1 cellular context compared by ENCODE assay signal in the genomic region with DNA sequence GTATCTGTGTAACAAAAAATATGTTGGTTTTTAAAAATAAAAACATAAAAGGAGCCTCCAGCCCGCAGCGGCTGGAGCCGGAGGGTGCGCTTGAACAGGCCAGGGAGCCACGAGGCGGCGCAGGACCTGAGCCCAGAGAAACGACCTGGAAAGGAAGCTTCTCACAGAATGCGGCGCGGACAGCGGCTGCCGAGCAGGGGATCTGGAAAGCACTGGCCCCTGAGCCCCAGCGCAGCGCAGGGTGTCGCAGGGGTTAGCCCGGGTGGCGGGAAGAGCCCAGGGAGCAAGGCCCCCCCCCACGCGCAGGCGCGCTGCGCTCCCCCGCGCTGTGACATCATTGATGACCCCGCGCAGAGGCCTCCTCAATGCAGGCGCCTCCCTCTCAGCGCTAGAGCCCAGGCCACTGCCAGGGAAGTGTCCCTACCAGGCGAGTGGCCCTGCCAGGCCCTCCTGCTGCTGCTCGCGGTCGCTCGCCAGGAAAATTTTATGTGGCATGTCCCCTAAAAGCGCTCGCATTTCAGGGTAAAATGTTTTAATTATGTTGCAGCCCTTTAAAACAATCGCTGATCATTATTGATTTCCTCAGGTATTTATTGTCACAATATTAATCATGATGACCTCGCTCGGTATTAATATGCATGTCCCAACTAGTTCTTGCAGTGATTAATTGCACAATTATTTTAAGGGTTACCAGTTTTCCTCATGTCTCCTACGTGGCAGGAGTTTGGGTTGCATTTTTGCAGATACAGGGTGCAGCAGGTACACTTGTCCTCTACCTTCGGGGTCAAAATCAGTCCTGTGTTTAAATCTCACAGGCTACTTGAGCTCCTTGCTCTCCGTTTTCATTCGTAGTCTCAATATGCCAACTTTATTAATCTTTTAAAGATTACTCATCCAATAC.
TF ChIP-seq lines count a peak whose summit lies in the region.

No MANE protein-coding gene starts in this region.

TF ChIP-seq in K562, 482 proteins besides CTCF, POLR2A, EP300 and RAD21 (continued from another document and continues in another):
- TF ChIP-seq FOXP1 (CRISPR knock-in tag; IDR thresholded peaks at IDR 0.05) (no peak), ZNF41 (CRISPR knock-in tag; conservative IDR thresholded peaks at IDR 0.05) (no peak), KLF6 (CRISPR knock-in tag; IDR thresholded peaks at IDR 0.05; ENCODE audit: borderline replicate concordance) (no peak), TOE1 (IDR thresholded peaks at IDR 0.05; ENCODE audit: borderline replicate concordance) (no peak), TOE1 (CRISPR knock-in tag; IDR thresholded peaks at IDR 0.05; ENCODE audit: borderline replicate concordance, low read depth) (no peak), CHD2 (IDR thresholded peaks at IDR 0.05; ENCODE audit: low read depth, low read length) (no peak), PPARD (CRISPR knock-in tag; IDR thresholded peaks at IDR 0.05) (no peak), ZNF707 (CRISPR knock-in tag; conservative IDR thresholded peaks at IDR 0.05) (no peak), ZNF140 (CRISPR knock-in tag; IDR thresholded peaks at IDR 0.05) (no peak), WHSC1 (IDR thresholded peaks at IDR 0.05; ENCODE audit: low read length) (no peak), ZEB2 (IDR thresholded peaks at IDR 0.05) (no peak), ARHGAP35 (IDR thresholded peaks at IDR 0.05; ENCODE audit: partially characterized antibody) (no peak), NR2F6 (CRISPR knock-in tag; IDR thresholded peaks at IDR 0.05) (no peak), ZNF232 (CRISPR knock-in tag; IDR thresholded peaks at IDR 0.05) (no peak), GATAD2B (IDR thresholded peaks at IDR 0.05; ENCODE audit: borderline replicate concordance) (no peak), CTBP1 (IDR thresholded peaks at IDR 0.05; ENCODE audit: borderline replicate concordance) (no peak), ZNF785 (CRISPR knock-in tag; IDR thresholded peaks at IDR 0.05) (no peak), U2AF1 (optimal IDR thresholded peaks at IDR 0.05; ENCODE audit: low read depth, low read length) (no peak), ZNF444 (CRISPR knock-in tag; IDR thresholded peaks at IDR 0.05) (no peak), ZZZ3 (IDR thresholded peaks at IDR 0.05) (no peak), MYNN (IDR thresholded peaks at IDR 0.05) (no peak), MYNN (CRISPR knock-in tag; IDR thresholded peaks at IDR 0.05) (no peak), GABPB1 (CRISPR knock-in tag; IDR thresholded peaks at IDR 0.05) (no peak), PTRF (tag; IDR thresholded peaks at IDR 0.05) (no peak), GTF2E2 (tag; IDR thresholded peaks at IDR 0.05) (no peak), CBX3 (IDR thresholded peaks at IDR 0.05; ENCODE audit: borderline replicate concordance in 1 of 2, low read length in 2 of 2) (no peak), NR3C1 (CRISPR knock-in tag; IDR thresholded peaks at IDR 0.05) (no peak), MAZ (CRISPR knock-in tag; conservative IDR thresholded peaks at IDR 0.05 in 1 of 2, IDR thresholded peaks at IDR 0.05 in 1 of 2) (peak; percentile 78 to 90), NFRKB (IDR thresholded peaks at IDR 0.05; ENCODE audit: low read depth) (no peak), RBFOX2 (IDR thresholded peaks at IDR 0.05; ENCODE audit: low read depth, low read length) (peak; percentile 73), POLR2AphosphoS2 (IDR thresholded peaks at IDR 0.05; ENCODE audit: low read length) (peak; percentile 49), EP400 (IDR thresholded peaks at IDR 0.05) (no peak), RFX7 (CRISPR knock-in tag; IDR thresholded peaks at IDR 0.05) (no peak), CBX2 (IDR thresholded peaks at IDR 0.05; ENCODE audit: insufficient read depth, low read length, poor library complexity, severe bottlenecking) (no peak), CBFB (CRISPR knock-in tag; IDR thresholded peaks at IDR 0.05) (no peak), RAD51 (IDR thresholded peaks at IDR 0.05; ENCODE audit: borderline replicate concordance, low read depth) (no peak), ZNF324 (CRISPR knock-in tag; IDR thresholded peaks at IDR 0.05) (no peak), CCNT2 (IDR thresholded peaks at IDR 0.05; ENCODE audit: borderline replicate concordance, extremely low read depth, insufficient read length, low read depth, low read length) (peak; percentile 88), LCOR (CRISPR knock-in tag; IDR thresholded peaks at IDR 0.05) (no peak), XRCC3 (IDR thresholded peaks at IDR 0.05) (no peak), TCFL5 (CRISPR knock-in tag; conservative IDR thresholded peaks at IDR 0.05) (no peak), ZKSCAN3 (CRISPR knock-in tag; IDR thresholded peaks at IDR 0.05) (no peak), POLR3A (IDR thresholded peaks at IDR 0.05; ENCODE audit: borderline replicate concordance, extremely low read depth, insufficient read depth, insufficient read length) (no peak), MTA3 (IDR thresholded peaks at IDR 0.05; ENCODE audit: borderline replicate concordance) (no peak), RFX1 (IDR thresholded peaks at IDR 0.05) (no peak), ZNF217 (CRISPR knock-in tag; IDR thresholded peaks at IDR 0.05) (no peak), MCM3 (IDR thresholded peaks at IDR 0.05) (no peak), HDAC1 (IDR thresholded peaks at IDR 0.05) (no peak)
- TF ChIP-seq, protein P1, sequence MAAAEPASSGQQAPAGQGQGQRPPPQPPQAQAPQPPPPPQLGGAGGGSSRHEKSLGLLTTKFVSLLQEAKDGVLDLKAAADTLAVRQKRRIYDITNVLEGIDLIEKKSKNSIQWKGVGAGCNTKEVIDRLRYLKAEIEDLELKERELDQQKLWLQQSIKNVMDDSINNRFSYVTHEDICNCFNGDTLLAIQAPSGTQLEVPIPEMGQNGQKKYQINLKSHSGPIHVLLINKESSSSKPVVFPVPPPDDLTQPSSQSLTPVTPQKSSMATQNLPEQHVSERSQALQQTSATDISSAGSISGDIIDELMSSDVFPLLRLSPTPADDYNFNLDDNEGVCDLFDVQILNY (CRISPR knock-in tag; IDR thresholded peaks at IDR 0.05), result no peak
- TF ChIP-seq, protein P2, sequence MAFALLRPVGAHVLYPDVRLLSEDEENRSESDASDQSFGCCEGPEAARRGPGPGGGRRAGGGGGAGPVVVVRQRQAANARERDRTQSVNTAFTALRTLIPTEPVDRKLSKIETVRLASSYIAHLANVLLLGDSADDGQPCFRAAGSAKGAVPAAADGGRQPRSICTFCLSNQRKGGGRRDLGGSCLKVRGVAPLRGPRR (CRISPR knock-in tag; IDR thresholded peaks at IDR 0.05), result no peak
- TF ChIP-seq, protein P3, sequence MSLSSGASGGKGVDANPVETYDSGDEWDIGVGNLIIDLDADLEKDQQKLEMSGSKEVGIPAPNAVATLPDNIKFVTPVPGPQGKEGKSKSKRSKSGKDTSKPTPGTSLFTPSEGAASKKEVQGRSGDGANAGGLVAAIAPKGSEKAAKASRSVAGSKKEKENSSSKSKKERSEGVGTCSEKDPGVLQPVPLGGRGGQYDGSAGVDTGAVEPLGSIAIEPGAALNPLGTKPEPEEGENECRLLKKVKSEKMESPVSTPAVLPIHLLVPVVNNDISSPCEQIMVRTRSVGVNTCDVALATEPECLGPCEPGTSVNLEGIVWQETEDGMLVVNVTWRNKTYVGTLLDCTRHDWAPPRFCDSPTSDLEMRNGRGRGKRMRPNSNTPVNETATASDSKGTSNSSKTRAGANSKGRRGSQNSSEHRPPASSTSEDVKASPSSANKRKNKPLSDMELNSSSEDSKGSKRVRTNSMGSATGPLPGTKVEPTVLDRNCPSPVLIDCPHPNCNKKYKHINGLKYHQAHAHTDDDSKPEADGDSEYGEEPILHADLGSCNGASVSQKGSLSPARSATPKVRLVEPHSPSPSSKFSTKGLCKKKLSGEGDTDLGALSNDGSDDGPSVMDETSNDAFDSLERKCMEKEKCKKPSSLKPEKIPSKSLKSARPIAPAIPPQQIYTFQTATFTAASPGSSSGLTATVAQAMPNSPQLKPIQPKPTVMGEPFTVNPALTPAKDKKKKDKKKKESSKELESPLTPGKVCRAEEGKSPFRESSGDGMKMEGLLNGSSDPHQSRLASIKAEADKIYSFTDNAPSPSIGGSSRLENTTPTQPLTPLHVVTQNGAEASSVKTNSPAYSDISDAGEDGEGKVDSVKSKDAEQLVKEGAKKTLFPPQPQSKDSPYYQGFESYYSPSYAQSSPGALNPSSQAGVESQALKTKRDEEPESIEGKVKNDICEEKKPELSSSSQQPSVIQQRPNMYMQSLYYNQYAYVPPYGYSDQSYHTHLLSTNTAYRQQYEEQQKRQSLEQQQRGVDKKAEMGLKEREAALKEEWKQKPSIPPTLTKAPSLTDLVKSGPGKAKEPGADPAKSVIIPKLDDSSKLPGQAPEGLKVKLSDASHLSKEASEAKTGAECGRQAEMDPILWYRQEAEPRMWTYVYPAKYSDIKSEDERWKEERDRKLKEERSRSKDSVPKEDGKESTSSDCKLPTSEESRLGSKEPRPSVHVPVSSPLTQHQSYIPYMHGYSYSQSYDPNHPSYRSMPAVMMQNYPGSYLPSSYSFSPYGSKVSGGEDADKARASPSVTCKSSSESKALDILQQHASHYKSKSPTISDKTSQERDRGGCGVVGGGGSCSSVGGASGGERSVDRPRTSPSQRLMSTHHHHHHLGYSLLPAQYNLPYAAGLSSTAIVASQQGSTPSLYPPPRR (CRISPR knock-in tag; IDR thresholded peaks at IDR 0.05; ENCODE audit: borderline replicate concordance), result no peak
- TF ChIP-seq, protein P4, sequence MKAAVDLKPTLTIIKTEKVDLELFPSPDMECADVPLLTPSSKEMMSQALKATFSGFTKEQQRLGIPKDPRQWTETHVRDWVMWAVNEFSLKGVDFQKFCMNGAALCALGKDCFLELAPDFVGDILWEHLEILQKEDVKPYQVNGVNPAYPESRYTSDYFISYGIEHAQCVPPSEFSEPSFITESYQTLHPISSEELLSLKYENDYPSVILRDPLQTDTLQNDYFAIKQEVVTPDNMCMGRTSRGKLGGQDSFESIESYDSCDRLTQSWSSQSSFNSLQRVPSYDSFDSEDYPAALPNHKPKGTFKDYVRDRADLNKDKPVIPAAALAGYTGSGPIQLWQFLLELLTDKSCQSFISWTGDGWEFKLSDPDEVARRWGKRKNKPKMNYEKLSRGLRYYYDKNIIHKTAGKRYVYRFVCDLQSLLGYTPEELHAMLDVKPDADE (conservative IDR thresholded peaks at IDR 0.05; ENCODE audit: control insufficient read depth, low read depth, low read length), result 0 out of 2 replicates have a peak, but pooled peaks have one; percentile 23
- TF ChIP-seq, protein P5, sequence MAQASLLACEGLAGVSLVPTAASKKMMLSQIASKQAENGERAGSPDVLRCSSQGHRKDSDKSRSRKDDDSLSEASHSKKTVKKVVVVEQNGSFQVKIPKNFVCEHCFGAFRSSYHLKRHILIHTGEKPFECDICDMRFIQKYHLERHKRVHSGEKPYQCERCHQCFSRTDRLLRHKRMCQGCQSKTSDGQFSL (CRISPR knock-in tag; IDR thresholded peaks at IDR 0.05), result peak; percentile 96
- TF ChIP-seq, protein P5 (tag; IDR thresholded peaks at IDR 0.05), result peak in 1 of 2 experiments; percentile 77; a peak in 2 of 4 replicates
- TF ChIP-seq, protein P6, sequence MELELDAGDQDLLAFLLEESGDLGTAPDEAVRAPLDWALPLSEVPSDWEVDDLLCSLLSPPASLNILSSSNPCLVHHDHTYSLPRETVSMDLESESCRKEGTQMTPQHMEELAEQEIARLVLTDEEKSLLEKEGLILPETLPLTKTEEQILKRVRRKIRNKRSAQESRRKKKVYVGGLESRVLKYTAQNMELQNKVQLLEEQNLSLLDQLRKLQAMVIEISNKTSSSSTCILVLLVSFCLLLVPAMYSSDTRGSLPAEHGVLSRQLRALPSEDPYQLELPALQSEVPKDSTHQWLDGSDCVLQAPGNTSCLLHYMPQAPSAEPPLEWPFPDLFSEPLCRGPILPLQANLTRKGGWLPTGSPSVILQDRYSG (tag; conservative IDR thresholded peaks at IDR 0.05; ENCODE audit: low read depth), result no peak
